ENCODE assay signal across 10 cellular contexts in genomic region chr1:6459850-6460265, GRCh38. TPM values are rescaled to one million over a fixed set of nuclear protein-coding genes. Genes with fewer than 3 reads are reported as not detected.
DNase-seq lines count a peak whose midpoint lies in the region; ATAC-seq and TF ChIP-seq lines count a peak whose summit lies in the region.
"Had no signal": no experiment of that assay in that cellular context is flagged by ENCODE, and none has a peak within 500 bp of the region (broad histone marks: within the 10 kb centered on the region; RNA-seq: fewer than 3 reads in every experiment).

No MANE protein-coding gene starts in this region.

- H3K36me3 ChIP-seq in KOPT-K1 (ENCODE audit: insufficient read depth, low read length) (no peaks in the 10 kb centered on the region; the same call in 1 of the 2 replicates), thyroid gland (no peaks in the 10 kb centered on the region)
- H3K36me3 ChIP-seq: prostate gland had no signal

- H3K4me3 ChIP-seq in thyroid gland (replicated peaks in 1 of 3) = no peak overlapping the region
- H3K4me3 ChIP-seq: prostate gland had no signal

- 12 to 17% methylated on average over 6 to 14 of the region's 18 CpGs for WGBS in thyroid gland, 2 donors

- no peaks in the 10 kb centered on the region for H3K9me3 Mint-ChIP-seq in effector memory CD8-positive, alpha-beta T cell

- peak; percentile 55 for DNase-seq in activated CD4-positive, alpha-beta T cell treated with anti-CD3 and anti-CD28 coated beads for 48 hours
- peak in 2 of 3 experiments; percentile 60 to 64 for DNase-seq in effector memory CD8-positive, alpha-beta T cell
- DNase-seq in stimulated activated CD4-positive, alpha-beta T cell treated with anti-CD3 and anti-CD28 coated beads, Interleukin-2, amount 100 ng/mL, for 24 hours = peak; percentile 50 to 54
- DNase-seq in NCI-H1694 (lab: John Stamatoyannopoulos, UW) (no peak), thyroid gland (no peak)
- DNase-seq: EL had no signal

- H3K27ac Mint-ChIP-seq in effector memory CD8-positive, alpha-beta T cell = peak overlapping the region; percentile 95 to 99

- peaks cover 19 to 31% of the 10 kb centered on the region in 2 donors for H3K4me1 Mint-ChIP-seq in effector memory CD8-positive, alpha-beta T cell (ENCODE audit: low read depth in 2 of 2)

- no peaks in the 10 kb centered on the region for H3K9me3 ChIP-seq in KOPT-K1 (ENCODE audit: insufficient read depth, low read length, poor library complexity, severe bottlenecking)
- H3K9me3 ChIP-seq in thyroid gland = no peaks in the 10 kb centered on the region
- H3K9me3 ChIP-seq: prostate gland had no signal

- peak; percentile 44 for ATAC-seq in effector memory CD8-positive, alpha-beta T cell (replicated peaks)
- no peak for ATAC-seq in GM21360 (IDR thresholded peaks at IDR 0.05; ENCODE audit: unreplicated experiment)
- ATAC-seq in HG03571 (IDR thresholded peaks at IDR 0.05; ENCODE audit: unreplicated experiment) = no peak

- H3K27me3 ChIP-seq in thyroid gland = no peaks in the 10 kb centered on the region

- no peak for TF ChIP-seq POLR2A in thyroid gland (IDR thresholded peaks at IDR 0.05)

- H3K27me3 Mint-ChIP-seq in effector memory CD8-positive, alpha-beta T cell = peaks cover 22 to 27% of the 10 kb centered on the region in 2 donors

- peak overlapping the region; percentile 66 to 78 for H3K4me3 Mint-ChIP-seq in effector memory CD8-positive, alpha-beta T cell

- intact Hi-C loops in thyroid gland (cut with DNase I) = no loop called here

- peak overlapping the region; percentile 47 for H3K27ac ChIP-seq in KOPT-K1 (ENCODE audit: low read depth, low read length, poor library complexity, severe bottlenecking)
- H3K27ac ChIP-seq in thyroid gland = no peak overlapping the region
- H3K27ac ChIP-seq: prostate gland had no signal

- H3K4me1 ChIP-seq in thyroid gland = peaks cover 0 to 14% of the 10 kb centered on the region in 2 donors
- H3K4me1 ChIP-seq: prostate gland had no signal

- TF ChIP-seq CTCF in thyroid gland (IDR thresholded peaks at IDR 0.05) = no peak

- H3K36me3 Mint-ChIP-seq in effector memory CD8-positive, alpha-beta T cell (ENCODE audit: insufficient read depth) = peaks cover 63% of the 10 kb centered on the region

RNA-seq across cellular contexts. Expression of gene TNFRSF25, which starts 6.1 kb away (rescaled TPM):
- total RNA-seq in thyroid gland = 10 to 100 TPM in 3 of 4 donors, 1 to 10 TPM in 1; 2.2 to 18.9 (median 10.7) TPM

RNA-seq across cellular contexts. Expression of gene PLEKHG5, which starts 31.6 kb away (rescaled TPM):
- total RNA-seq in thyroid gland = 10 to 100 TPM in 1 of 4 donors, 1 to 10 TPM in 3; 5.8 to 12.0 (median 8.4) TPM

RNA-seq across cellular contexts. Expression of gene ESPN, which starts 35.3 kb away (rescaled TPM):
- 1 to 10 TPM in 1 of 4 donors, under 1 TPM in 1, not detected in 2; 0.67 to 5.2 TPM for total RNA-seq in thyroid gland

RNA-seq across cellular contexts. Expression of gene HES2, which starts 40.1 kb away (rescaled TPM):
- total RNA-seq in thyroid gland = not detected

Comparison
In these comparisons a context has a peak if more than half of its experiments do, and no peak if none do; other contexts are left out.
1. DNase-seq: peak in activated CD4-positive, alpha-beta T cell treated with anti-CD3 and anti-CD28 coated beads for 48 hours (single experiment), effector memory CD8-positive, alpha-beta T cell (2 of 3) and stimulated activated CD4-positive, alpha-beta T cell treated with anti-CD3 and anti-CD28 coated beads, Interleukin-2, amount 100 ng/mL, for 24 hours (2 of 2); none in NCI-H1694 (single experiment) and thyroid gland (0 of 2).